ENCODE assay signal across 1 cellular context in the genomic region with DNA sequence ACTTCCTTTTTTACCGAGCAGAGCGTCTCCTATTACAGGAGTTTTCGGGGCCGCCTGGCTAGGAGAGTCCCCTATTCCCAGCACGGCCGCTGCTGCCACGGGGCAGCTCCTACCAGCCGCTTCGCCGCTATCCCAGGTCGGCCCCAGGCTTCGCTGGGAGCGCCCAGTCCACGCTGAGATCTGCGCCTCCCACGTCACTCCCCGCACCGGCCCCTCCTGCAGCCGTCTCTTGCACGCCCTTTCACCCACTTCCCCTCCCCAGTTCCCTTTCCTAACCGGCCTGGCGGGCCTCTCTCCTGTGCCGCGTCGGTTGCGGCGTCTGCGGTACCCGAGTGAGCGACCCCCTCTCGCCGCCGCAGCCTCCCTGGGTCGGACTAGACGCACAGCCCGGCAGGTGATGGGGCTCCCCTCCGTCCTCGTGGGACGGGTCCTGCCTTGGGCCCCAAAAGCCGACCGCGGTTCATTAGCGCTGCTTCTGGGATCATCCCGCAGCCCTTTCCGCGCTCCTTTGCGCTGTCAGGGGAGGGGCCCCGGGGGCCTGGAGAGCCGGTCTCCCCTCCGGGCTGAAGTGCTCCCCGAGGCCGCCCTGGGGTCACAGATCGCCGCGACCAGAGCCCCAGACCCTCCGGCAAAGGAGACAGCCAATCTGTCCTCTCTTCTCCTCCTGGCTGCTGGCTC.
TF ChIP-seq lines count a peak whose summit lies in the region.

No MANE protein-coding gene starts in this region.

TF ChIP-seq in HepG2, 621 proteins besides CTCF, POLR2A, EP300 and RAD21 (continued from another document and continues in another):
- TF ChIP-seq, protein P1, sequence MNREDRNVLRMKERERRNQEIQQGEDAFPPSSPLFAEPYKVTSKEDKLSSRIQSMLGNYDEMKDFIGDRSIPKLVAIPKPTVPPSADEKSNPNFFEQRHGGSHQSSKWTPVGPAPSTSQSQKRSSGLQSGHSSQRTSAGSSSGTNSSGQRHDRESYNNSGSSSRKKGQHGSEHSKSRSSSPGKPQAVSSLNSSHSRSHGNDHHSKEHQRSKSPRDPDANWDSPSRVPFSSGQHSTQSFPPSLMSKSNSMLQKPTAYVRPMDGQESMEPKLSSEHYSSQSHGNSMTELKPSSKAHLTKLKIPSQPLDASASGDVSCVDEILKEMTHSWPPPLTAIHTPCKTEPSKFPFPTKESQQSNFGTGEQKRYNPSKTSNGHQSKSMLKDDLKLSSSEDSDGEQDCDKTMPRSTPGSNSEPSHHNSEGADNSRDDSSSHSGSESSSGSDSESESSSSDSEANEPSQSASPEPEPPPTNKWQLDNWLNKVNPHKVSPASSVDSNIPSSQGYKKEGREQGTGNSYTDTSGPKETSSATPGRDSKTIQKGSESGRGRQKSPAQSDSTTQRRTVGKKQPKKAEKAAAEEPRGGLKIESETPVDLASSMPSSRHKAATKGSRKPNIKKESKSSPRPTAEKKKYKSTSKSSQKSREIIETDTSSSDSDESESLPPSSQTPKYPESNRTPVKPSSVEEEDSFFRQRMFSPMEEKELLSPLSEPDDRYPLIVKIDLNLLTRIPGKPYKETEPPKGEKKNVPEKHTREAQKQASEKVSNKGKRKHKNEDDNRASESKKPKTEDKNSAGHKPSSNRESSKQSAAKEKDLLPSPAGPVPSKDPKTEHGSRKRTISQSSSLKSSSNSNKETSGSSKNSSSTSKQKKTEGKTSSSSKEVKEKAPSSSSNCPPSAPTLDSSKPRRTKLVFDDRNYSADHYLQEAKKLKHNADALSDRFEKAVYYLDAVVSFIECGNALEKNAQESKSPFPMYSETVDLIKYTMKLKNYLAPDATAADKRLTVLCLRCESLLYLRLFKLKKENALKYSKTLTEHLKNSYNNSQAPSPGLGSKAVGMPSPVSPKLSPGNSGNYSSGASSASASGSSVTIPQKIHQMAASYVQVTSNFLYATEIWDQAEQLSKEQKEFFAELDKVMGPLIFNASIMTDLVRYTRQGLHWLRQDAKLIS (CRISPR knock-in tag; IDR thresholded peaks at IDR 0.05): no peak
- TF ChIP-seq ZNF121 (CRISPR knock-in tag; IDR thresholded peaks at IDR 0.05) (no peak), HOXD1 (CRISPR knock-in tag; IDR thresholded peaks at IDR 0.05) (no peak), ZMAT3 (CRISPR knock-in tag; conservative IDR thresholded peaks at IDR 0.05) (no peak; the same call in 1 of the 2 replicates), NONO (IDR thresholded peaks at IDR 0.05) (no peak), NONO (CRISPR knock-in tag; conservative IDR thresholded peaks at IDR 0.05) (no peak; the same call in none of the 2 replicates), MLLT10 (CRISPR knock-in tag; IDR thresholded peaks at IDR 0.05) (no peak), ZNF136 (CRISPR knock-in tag; IDR thresholded peaks at IDR 0.05; ENCODE audit: low read depth) (no peak), SMAD3 (CRISPR knock-in tag; IDR thresholded peaks at IDR 0.05) (peak; percentile 61; the same call in 1 of the 2 replicates), ATM (IDR thresholded peaks at IDR 0.05; ENCODE audit: borderline replicate concordance) (no peak), FIP1L1 (IDR thresholded peaks at IDR 0.05; ENCODE audit: borderline replicate concordance, insufficient read depth, low read depth, low read length) (no peak; the same call in 1 of the 2 replicates), CREB1 (IDR thresholded peaks at IDR 0.05) (peak; percentile 69), CREB1 (CRISPR knock-in tag; IDR thresholded peaks at IDR 0.05) (peak; percentile 47; the same call in 1 of the 2 replicates), AGO2 (optimal IDR thresholded peaks at IDR 0.05; ENCODE audit: low read depth, low read length) (peak; percentile 98), ZMYM4 (CRISPR knock-in tag; IDR thresholded peaks at IDR 0.05) (no peak), ZNF143 (CRISPR knock-in tag; IDR thresholded peaks at IDR 0.05) (no peak), POLR2AphosphoS2 (IDR thresholded peaks at IDR 0.05; ENCODE audit: low read depth, low read length) (no peak), TMF1 (CRISPR knock-in tag; IDR thresholded peaks at IDR 0.05; ENCODE audit: low read depth) (no peak), KDM5A (IDR thresholded peaks at IDR 0.05; ENCODE audit: borderline replicate concordance, low read length) (no peak), DNMT1 (CRISPR knock-in tag; IDR thresholded peaks at IDR 0.05) (no peak), ZNF776 (CRISPR knock-in tag; IDR thresholded peaks at IDR 0.05) (no peak), TCF12 (IDR thresholded peaks at IDR 0.05) (no peak), TCF12 (CRISPR knock-in tag; IDR thresholded peaks at IDR 0.05) (no peak), SP4 (CRISPR knock-in tag; IDR thresholded peaks at IDR 0.05) (no peak), SIX1 (CRISPR knock-in tag; IDR thresholded peaks at IDR 0.05; ENCODE audit: borderline replicate concordance) (no peak), ZNF253 (CRISPR knock-in tag; IDR thresholded peaks at IDR 0.05; ENCODE audit: borderline replicate concordance) (0 out of 2 replicates have a peak, but pooled peaks have one; percentile 14), MYC (CRISPR knock-in tag; IDR thresholded peaks at IDR 0.05; ENCODE audit: borderline replicate concordance) (no peak; the same call in 1 of the 2 replicates), WIZ (CRISPR knock-in tag; IDR thresholded peaks at IDR 0.05) (no peak), ZBTB42 (CRISPR knock-in tag; IDR thresholded peaks at IDR 0.05) (no peak), PRMT3 (CRISPR knock-in tag; IDR thresholded peaks at IDR 0.05; ENCODE audit: borderline replicate concordance, low read depth) (no peak), HES4 (CRISPR knock-in tag; IDR thresholded peaks at IDR 0.05; ENCODE audit: borderline replicate concordance) (no peak), SPEN (CRISPR knock-in tag; IDR thresholded peaks at IDR 0.05; ENCODE audit: low read depth) (no peak; the same call in 1 of the 2 replicates), ZNF282 (IDR thresholded peaks at IDR 0.05; ENCODE audit: partially characterized antibody) (no peak), ZBTB8A (CRISPR knock-in tag; IDR thresholded peaks at IDR 0.05; ENCODE audit: borderline replicate concordance, low read depth) (no peak), GATAD1 (CRISPR knock-in tag; IDR thresholded peaks at IDR 0.05) (no peak), ASH2L (IDR thresholded peaks at IDR 0.05; ENCODE audit: insufficient read length, low read depth, low read length) (peak; percentile 73), ZNF549 (CRISPR knock-in tag; IDR thresholded peaks at IDR 0.05) (no peak), RFX1 (IDR thresholded peaks at IDR 0.05) (no peak), CHD2 (IDR thresholded peaks at IDR 0.05; ENCODE audit: low read depth, low read length) (no peak), SMARCE1 (IDR thresholded peaks at IDR 0.05; ENCODE audit: borderline replicate concordance) (no peak)
- TF ChIP-seq, protein P2, sequence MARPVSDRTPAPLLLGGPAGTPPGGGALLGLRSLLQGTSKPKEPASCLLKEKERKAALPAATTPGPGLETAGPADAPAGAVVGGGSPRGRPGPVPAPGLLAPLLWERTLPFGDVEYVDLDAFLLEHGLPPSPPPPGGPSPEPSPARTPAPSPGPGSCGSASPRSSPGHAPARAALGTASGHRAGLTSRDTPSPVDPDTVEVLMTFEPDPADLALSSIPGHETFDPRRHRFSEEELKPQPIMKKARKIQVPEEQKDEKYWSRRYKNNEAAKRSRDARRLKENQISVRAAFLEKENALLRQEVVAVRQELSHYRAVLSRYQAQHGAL (CRISPR knock-in tag; IDR thresholded peaks at IDR 0.05; ENCODE audit: not compliant biosample characterization): no peak
- TF ChIP-seq, protein P3, sequence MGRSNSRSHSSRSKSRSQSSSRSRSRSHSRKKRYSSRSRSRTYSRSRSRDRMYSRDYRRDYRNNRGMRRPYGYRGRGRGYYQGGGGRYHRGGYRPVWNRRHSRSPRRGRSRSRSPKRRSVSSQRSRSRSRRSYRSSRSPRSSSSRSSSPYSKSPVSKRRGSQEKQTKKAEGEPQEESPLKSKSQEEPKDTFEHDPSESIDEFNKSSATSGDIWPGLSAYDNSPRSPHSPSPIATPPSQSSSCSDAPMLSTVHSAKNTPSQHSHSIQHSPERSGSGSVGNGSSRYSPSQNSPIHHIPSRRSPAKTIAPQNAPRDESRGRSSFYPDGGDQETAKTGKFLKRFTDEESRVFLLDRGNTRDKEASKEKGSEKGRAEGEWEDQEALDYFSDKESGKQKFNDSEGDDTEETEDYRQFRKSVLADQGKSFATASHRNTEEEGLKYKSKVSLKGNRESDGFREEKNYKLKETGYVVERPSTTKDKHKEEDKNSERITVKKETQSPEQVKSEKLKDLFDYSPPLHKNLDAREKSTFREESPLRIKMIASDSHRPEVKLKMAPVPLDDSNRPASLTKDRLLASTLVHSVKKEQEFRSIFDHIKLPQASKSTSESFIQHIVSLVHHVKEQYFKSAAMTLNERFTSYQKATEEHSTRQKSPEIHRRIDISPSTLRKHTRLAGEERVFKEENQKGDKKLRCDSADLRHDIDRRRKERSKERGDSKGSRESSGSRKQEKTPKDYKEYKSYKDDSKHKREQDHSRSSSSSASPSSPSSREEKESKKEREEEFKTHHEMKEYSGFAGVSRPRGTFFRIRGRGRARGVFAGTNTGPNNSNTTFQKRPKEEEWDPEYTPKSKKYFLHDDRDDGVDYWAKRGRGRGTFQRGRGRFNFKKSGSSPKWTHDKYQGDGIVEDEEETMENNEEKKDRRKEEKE (IDR thresholded peaks at IDR 0.05): no peak
- TF ChIP-seq, protein P4, sequence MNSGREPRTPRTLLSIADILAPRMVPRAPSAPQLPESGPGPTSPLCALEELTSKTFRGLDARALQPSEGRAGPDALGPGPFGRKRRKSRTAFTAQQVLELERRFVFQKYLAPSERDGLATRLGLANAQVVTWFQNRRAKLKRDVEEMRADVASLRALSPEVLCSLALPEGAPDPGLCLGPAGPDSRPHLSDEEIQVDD (CRISPR knock-in tag; IDR thresholded peaks at IDR 0.05; ENCODE audit: borderline replicate concordance): no peak
- TF ChIP-seq, protein P5, sequence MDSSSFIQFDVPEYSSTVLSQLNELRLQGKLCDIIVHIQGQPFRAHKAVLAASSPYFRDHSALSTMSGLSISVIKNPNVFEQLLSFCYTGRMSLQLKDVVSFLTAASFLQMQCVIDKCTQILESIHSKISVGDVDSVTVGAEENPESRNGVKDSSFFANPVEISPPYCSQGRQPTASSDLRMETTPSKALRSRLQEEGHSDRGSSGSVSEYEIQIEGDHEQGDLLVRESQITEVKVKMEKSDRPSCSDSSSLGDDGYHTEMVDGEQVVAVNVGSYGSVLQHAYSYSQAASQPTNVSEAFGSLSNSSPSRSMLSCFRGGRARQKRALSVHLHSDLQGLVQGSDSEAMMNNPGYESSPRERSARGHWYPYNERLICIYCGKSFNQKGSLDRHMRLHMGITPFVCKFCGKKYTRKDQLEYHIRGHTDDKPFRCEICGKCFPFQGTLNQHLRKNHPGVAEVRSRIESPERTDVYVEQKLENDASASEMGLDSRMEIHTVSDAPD (CRISPR knock-in tag; IDR thresholded peaks at IDR 0.05): peak; percentile 51; the same call in 1 of the 2 replicates
- TF ChIP-seq, protein P6, sequence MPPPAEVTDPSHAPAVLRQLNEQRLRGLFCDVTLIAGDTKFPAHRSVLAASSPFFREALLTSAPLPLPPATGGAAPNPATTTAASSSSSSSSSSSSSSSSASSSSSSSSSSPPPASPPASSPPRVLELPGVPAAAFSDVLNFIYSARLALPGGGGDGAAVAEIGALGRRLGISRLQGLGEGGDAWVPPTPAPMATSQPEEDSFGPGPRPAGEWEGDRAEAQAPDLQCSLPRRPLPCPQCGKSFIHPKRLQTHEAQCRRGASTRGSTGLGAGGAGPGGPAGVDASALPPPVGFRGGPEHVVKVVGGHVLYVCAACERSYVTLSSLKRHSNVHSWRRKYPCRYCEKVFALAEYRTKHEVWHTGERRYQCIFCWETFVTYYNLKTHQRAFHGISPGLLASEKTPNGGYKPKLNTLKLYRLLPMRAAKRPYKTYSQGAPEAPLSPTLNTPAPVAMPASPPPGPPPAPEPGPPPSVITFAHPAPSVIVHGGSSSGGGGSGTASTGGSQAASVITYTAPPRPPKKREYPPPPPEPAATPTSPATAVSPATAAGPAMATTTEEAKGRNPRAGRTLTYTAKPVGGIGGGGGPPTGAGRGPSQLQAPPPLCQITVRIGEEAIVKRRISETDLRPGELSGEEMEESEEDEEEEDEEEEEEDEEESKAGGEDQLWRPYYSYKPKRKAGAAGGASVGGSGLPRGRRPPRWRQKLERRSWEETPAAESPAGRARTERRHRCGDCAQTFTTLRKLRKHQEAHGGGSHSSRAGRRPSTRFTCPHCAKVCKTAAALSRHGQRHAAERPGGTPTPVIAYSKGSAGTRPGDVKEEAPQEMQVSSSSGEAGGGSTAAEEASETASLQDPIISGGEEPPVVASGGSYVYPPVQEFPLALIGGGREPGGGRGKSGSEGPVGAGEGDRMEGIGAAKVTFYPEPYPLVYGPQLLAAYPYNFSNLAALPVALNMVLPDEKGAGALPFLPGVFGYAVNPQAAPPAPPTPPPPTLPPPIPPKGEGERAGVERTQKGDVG (CRISPR knock-in tag; IDR thresholded peaks at IDR 0.05; ENCODE audit: borderline replicate concordance): 0 out of 2 replicates have a peak, but pooled peaks have one; percentile 10
- TF ChIP-seq, protein P7, sequence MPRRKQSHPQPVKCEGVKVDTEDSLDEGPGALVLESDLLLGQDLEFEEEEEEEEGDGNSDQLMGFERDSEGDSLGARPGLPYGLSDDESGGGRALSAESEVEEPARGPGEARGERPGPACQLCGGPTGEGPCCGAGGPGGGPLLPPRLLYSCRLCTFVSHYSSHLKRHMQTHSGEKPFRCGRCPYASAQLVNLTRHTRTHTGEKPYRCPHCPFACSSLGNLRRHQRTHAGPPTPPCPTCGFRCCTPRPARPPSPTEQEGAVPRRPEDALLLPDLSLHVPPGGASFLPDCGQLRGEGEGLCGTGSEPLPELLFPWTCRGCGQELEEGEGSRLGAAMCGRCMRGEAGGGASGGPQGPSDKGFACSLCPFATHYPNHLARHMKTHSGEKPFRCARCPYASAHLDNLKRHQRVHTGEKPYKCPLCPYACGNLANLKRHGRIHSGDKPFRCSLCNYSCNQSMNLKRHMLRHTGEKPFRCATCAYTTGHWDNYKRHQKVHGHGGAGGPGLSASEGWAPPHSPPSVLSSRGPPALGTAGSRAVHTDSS (CRISPR knock-in tag; conservative IDR thresholded peaks at IDR 0.05): no peak
- TF ChIP-seq, protein P8, sequence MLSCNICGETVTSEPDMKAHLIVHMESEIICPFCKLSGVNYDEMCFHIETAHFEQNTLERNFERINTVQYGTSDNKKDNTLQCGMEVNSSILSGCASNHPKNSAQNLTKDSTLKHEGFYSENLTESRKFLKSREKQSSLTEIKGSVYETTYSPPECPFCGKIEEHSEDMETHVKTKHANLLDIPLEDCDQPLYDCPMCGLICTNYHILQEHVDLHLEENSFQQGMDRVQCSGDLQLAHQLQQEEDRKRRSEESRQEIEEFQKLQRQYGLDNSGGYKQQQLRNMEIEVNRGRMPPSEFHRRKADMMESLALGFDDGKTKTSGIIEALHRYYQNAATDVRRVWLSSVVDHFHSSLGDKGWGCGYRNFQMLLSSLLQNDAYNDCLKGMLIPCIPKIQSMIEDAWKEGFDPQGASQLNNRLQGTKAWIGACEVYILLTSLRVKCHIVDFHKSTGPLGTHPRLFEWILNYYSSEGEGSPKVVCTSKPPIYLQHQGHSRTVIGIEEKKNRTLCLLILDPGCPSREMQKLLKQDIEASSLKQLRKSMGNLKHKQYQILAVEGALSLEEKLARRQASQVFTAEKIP (CRISPR knock-in tag; IDR thresholded peaks at IDR 0.05; ENCODE audit: borderline replicate concordance): no peak
- TF ChIP-seq, protein P9, sequence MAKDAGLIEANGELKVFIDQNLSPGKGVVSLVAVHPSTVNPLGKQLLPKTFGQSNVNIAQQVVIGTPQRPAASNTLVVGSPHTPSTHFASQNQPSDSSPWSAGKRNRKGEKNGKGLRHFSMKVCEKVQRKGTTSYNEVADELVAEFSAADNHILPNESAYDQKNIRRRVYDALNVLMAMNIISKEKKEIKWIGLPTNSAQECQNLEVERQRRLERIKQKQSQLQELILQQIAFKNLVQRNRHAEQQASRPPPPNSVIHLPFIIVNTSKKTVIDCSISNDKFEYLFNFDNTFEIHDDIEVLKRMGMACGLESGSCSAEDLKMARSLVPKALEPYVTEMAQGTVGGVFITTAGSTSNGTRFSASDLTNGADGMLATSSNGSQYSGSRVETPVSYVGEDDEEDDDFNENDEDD (CRISPR knock-in tag; IDR thresholded peaks at IDR 0.05; ENCODE audit: borderline replicate concordance): peak; percentile 49; the same call in 1 of the 2 replicates
